1 cellular context compared by ENCODE assay signal in the genomic region with DNA sequence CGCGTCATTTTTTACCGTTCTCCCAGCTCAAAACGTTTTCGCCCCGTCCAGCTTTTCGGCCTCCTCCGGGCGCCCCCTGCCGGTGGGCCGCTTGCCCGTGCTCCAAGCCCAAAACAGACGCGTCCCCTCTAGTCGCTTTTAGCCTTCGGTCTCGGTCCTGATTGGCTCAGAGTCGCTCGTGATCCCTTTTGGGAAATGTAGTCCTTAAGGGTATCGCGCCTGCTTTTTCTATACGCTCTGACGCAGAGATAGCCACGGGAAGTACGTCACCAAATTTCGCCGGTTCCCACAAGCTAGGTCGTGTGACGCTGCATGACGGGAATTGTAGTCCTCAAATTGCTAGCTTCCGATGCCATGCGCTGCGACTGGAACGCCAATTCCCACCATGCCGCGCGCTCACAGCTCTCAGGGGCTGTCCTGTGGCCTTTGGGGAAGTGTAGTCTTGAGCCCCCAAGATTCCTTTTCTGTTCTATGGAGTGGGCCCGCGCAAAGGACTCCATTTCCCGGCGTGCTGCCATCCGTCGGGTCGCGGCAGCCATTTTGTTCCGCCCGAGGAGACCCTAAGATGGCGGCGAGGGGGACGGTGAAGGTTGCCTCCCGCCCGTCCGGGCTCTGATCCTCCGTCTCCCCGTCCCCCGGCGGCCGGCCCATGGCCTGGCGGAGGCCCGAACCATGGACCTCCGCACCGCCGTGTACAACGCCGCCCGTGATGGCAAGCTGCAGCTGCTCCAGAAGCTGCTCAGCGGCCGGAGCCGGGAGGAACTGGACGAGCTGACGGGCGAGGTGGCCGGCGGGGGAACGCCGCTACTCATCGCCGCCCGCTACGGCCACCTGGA.
TF ChIP-seq lines count a peak whose summit lies in the region.

A gene with protein sequence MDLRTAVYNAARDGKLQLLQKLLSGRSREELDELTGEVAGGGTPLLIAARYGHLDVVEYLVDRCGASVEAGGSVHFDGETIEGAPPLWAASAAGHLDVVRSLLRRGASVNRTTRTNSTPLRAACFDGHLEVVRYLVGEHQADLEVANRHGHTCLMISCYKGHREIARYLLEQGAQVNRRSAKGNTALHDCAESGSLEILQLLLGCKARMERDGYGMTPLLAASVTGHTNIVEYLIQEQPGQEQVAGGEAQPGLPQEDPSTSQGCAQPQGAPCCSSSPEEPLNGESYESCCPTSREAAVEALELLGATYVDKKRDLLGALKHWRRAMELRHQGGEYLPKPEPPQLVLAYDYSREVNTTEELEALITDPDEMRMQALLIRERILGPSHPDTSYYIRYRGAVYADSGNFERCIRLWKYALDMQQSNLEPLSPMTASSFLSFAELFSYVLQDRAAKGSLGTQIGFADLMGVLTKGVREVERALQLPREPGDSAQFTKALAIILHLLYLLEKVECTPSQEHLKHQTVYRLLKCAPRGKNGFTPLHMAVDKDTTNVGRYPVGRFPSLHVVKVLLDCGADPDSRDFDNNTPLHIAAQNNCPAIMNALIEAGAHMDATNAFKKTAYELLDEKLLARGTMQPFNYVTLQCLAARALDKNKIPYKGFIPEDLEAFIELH (plus strand): TSS at position 552 of the 836 bp plus-strand sequence. CDS start 121 bp downstream, at position 673.

TF ChIP-seq in K562, 482 proteins besides CTCF, POLR2A, EP300 and RAD21 (continued from another document and continues in another):
- TF ChIP-seq, protein P1, sequence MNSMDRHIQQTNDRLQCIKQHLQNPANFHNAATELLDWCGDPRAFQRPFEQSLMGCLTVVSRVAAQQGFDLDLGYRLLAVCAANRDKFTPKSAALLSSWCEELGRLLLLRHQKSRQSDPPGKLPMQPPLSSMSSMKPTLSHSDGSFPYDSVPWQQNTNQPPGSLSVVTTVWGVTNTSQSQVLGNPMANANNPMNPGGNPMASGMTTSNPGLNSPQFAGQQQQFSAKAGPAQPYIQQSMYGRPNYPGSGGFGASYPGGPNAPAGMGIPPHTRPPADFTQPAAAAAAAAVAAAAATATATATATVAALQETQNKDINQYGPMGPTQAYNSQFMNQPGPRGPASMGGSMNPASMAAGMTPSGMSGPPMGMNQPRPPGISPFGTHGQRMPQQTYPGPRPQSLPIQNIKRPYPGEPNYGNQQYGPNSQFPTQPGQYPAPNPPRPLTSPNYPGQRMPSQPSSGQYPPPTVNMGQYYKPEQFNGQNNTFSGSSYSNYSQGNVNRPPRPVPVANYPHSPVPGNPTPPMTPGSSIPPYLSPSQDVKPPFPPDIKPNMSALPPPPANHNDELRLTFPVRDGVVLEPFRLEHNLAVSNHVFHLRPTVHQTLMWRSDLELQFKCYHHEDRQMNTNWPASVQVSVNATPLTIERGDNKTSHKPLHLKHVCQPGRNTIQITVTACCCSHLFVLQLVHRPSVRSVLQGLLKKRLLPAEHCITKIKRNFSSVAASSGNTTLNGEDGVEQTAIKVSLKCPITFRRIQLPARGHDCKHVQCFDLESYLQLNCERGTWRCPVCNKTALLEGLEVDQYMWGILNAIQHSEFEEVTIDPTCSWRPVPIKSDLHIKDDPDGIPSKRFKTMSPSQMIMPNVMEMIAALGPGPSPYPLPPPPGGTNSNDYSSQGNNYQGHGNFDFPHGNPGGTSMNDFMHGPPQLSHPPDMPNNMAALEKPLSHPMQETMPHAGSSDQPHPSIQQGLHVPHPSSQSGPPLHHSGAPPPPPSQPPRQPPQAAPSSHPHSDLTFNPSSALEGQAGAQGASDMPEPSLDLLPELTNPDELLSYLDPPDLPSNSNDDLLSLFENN (IDR thresholded peaks at IDR 0.05; ENCODE audit: low read depth in 2 of 2, low read length in 2 of 2) = peak in 1 of 2 experiments; percentile 58; a peak in 1 of 4 replicates
- TF ChIP-seq OTX1 (CRISPR knock-in tag; IDR thresholded peaks at IDR 0.05) = 0 out of 2 replicates have a peak, but pooled peaks have one; percentile 53
- no peak for TF ChIP-seq SNAPC5 (CRISPR knock-in tag; IDR thresholded peaks at IDR 0.05)
- peak in 1 of 2 experiments; percentile 60; a peak in 3 of 4 replicates for TF ChIP-seq FOXK2 (conservative IDR thresholded peaks at IDR 0.05 in 1 of 2, IDR thresholded peaks at IDR 0.05 in 1 of 2; ENCODE audit: low read depth in 2 of 2)
- peak; percentile 88 to 90 for TF ChIP-seq NRF1 (conservative IDR thresholded peaks at IDR 0.05 in 1 of 2, IDR thresholded peaks at IDR 0.05 in 1 of 2)
- peak; percentile 100 for TF ChIP-seq ZC3H11A (IDR thresholded peaks at IDR 0.05; ENCODE audit: low read depth, low read length)
- TF ChIP-seq MNT (conservative IDR thresholded peaks at IDR 0.05) = peak; percentile 91 to 94
- TF ChIP-seq TCFL5 (CRISPR knock-in tag; conservative IDR thresholded peaks at IDR 0.05) = peak; percentile 74; the same call in 1 of the 2 replicates
- TF ChIP-seq FOSL1 (tag; conservative IDR thresholded peaks at IDR 0.05) = peak; percentile 71
- TF ChIP-seq XRCC4 (IDR thresholded peaks at IDR 0.05; ENCODE audit: extremely low read depth, insufficient read depth, insufficient read length) = no peak
- TF ChIP-seq ETV5 (CRISPR knock-in tag; IDR thresholded peaks at IDR 0.05; ENCODE audit: low read depth) = no peak; the same call in 1 of the 2 replicates
- TF ChIP-seq, protein P2, sequence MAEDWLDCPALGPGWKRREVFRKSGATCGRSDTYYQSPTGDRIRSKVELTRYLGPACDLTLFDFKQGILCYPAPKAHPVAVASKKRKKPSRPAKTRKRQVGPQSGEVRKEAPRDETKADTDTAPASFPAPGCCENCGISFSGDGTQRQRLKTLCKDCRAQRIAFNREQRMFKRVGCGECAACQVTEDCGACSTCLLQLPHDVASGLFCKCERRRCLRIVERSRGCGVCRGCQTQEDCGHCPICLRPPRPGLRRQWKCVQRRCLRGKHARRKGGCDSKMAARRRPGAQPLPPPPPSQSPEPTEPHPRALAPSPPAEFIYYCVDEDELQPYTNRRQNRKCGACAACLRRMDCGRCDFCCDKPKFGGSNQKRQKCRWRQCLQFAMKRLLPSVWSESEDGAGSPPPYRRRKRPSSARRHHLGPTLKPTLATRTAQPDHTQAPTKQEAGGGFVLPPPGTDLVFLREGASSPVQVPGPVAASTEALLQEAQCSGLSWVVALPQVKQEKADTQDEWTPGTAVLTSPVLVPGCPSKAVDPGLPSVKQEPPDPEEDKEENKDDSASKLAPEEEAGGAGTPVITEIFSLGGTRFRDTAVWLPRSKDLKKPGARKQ (CRISPR knock-in tag; IDR thresholded peaks at IDR 0.05) = no peak
- TF ChIP-seq HDAC8 (tag; IDR thresholded peaks at IDR 0.05) = peak; percentile 96
- no peak for TF ChIP-seq EWSR1 (IDR thresholded peaks at IDR 0.05; ENCODE audit: borderline replicate concordance, low read depth, partially characterized antibody)
- no peak for TF ChIP-seq SMARCA4 (IDR thresholded peaks at IDR 0.05)
- TF ChIP-seq JUND (IDR thresholded peaks at IDR 0.05; ENCODE audit: borderline replicate concordance, low read depth, low read length) = peak; percentile 56
- no peak for TF ChIP-seq JUND (tag; IDR thresholded peaks at IDR 0.05; ENCODE audit: borderline replicate concordance, low read depth, low read length)
- TF ChIP-seq TOE1 (IDR thresholded peaks at IDR 0.05; ENCODE audit: borderline replicate concordance) = 0 out of 2 replicates have a peak, but pooled peaks have one; percentile 10
- TF ChIP-seq TOE1 (CRISPR knock-in tag; IDR thresholded peaks at IDR 0.05; ENCODE audit: borderline replicate concordance, low read depth) = no peak
- peak; percentile 66; the same call in 1 of the 2 replicates for TF ChIP-seq PYGO2 (tag; IDR thresholded peaks at IDR 0.05)
- peak; percentile 92 for TF ChIP-seq TAF7 (tag; IDR thresholded peaks at IDR 0.05)
- peak; percentile 85 for TF ChIP-seq ZNF41 (CRISPR knock-in tag; conservative IDR thresholded peaks at IDR 0.05)
- TF ChIP-seq KLF6 (CRISPR knock-in tag; IDR thresholded peaks at IDR 0.05; ENCODE audit: borderline replicate concordance) = peak; percentile 95; the same call in 1 of the 2 replicates
- peak; percentile 95 for TF ChIP-seq XRCC5 (IDR thresholded peaks at IDR 0.05; ENCODE audit: low read depth, low read length)
- peak; percentile 52; the same call in 1 of the 2 replicates for TF ChIP-seq KLF16 (IDR thresholded peaks at IDR 0.05)
- TF ChIP-seq EZH2 (IDR thresholded peaks at IDR 0.05; ENCODE audit: borderline replicate concordance, low read depth, low read length) = no peak
- no peak for TF ChIP-seq TCF7L2 (IDR thresholded peaks at IDR 0.05; ENCODE audit: low read depth, low read length)
- TF ChIP-seq PCBP2 (IDR thresholded peaks at IDR 0.05; ENCODE audit: low read depth, low read length, poor library complexity, severe bottlenecking) = no peak
- TF ChIP-seq CBX2 (IDR thresholded peaks at IDR 0.05; ENCODE audit: insufficient read depth, low read length, poor library complexity, severe bottlenecking) = no peak
- peak; percentile 90; the same call in 1 of the 2 replicates for TF ChIP-seq MTA3 (IDR thresholded peaks at IDR 0.05; ENCODE audit: borderline replicate concordance)
- TF ChIP-seq RUNX1 (IDR thresholded peaks at IDR 0.05; ENCODE audit: low read depth) = peak; percentile 11; the same call in 1 of the 2 replicates
- TF ChIP-seq, protein P3, sequence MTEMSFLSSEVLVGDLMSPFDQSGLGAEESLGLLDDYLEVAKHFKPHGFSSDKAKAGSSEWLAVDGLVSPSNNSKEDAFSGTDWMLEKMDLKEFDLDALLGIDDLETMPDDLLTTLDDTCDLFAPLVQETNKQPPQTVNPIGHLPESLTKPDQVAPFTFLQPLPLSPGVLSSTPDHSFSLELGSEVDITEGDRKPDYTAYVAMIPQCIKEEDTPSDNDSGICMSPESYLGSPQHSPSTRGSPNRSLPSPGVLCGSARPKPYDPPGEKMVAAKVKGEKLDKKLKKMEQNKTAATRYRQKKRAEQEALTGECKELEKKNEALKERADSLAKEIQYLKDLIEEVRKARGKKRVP (CRISPR knock-in tag; IDR thresholded peaks at IDR 0.05) = peak; percentile 81; the same call in 1 of the 2 replicates
- no peak for TF ChIP-seq ZZZ3 (IDR thresholded peaks at IDR 0.05)
- peak; percentile 80; the same call in 1 of the 2 replicates for TF ChIP-seq ESRRA (IDR thresholded peaks at IDR 0.05; ENCODE audit: borderline replicate concordance, low read depth)
- peak; percentile 80 for TF ChIP-seq POU5F1 (IDR thresholded peaks at IDR 0.05; ENCODE audit: borderline replicate concordance, low read depth, low read length, partially characterized antibody)
- TF ChIP-seq C11orf30 (IDR thresholded peaks at IDR 0.05; ENCODE audit: low read depth) = peak; percentile 100
- TF ChIP-seq, protein P4, sequence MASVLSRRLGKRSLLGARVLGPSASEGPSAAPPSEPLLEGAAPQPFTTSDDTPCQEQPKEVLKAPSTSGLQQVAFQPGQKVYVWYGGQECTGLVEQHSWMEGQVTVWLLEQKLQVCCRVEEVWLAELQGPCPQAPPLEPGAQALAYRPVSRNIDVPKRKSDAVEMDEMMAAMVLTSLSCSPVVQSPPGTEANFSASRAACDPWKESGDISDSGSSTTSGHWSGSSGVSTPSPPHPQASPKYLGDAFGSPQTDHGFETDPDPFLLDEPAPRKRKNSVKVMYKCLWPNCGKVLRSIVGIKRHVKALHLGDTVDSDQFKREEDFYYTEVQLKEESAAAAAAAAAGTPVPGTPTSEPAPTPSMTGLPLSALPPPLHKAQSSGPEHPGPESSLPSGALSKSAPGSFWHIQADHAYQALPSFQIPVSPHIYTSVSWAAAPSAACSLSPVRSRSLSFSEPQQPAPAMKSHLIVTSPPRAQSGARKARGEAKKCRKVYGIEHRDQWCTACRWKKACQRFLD (CRISPR knock-in tag; IDR thresholded peaks at IDR 0.05) = peak; percentile 99
- 0 out of 2 replicates have a peak, but pooled peaks have one; percentile 48 for TF ChIP-seq BRD4 (IDR thresholded peaks at IDR 0.05)
- peak; percentile 94 for TF ChIP-seq ATF7 (IDR thresholded peaks at IDR 0.05)
- peak; percentile 51; the same call in 1 of the 2 replicates for TF ChIP-seq KAT7 (CRISPR knock-in tag; IDR thresholded peaks at IDR 0.05; ENCODE audit: borderline replicate concordance)
- no peak for TF ChIP-seq FOXK1 (CRISPR knock-in tag; IDR thresholded peaks at IDR 0.05; ENCODE audit: borderline replicate concordance)
- TF ChIP-seq, protein P5, sequence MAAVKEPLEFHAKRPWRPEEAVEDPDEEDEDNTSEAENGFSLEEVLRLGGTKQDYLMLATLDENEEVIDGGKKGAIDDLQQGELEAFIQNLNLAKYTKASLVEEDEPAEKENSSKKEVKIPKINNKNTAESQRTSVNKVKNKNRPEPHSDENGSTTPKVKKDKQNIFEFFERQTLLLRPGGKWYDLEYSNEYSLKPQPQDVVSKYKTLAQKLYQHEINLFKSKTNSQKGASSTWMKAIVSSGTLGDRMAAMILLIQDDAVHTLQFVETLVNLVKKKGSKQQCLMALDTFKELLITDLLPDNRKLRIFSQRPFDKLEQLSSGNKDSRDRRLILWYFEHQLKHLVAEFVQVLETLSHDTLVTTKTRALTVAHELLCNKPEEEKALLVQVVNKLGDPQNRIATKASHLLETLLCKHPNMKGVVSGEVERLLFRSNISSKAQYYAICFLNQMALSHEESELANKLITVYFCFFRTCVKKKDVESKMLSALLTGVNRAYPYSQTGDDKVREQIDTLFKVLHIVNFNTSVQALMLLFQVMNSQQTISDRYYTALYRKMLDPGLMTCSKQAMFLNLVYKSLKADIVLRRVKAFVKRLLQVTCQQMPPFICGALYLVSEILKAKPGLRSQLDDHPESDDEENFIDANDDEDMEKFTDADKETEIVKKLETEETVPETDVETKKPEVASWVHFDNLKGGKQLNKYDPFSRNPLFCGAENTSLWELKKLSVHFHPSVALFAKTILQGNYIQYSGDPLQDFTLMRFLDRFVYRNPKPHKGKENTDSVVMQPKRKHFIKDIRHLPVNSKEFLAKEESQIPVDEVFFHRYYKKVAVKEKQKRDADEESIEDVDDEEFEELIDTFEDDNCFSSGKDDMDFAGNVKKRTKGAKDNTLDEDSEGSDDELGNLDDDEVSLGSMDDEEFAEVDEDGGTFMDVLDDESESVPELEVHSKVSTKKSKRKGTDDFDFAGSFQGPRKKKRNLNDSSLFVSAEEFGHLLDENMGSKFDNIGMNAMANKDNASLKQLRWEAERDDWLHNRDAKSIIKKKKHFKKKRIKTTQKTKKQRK (IDR thresholded peaks at IDR 0.05; ENCODE audit: borderline replicate concordance, low read depth, low read length) = no peak
- TF ChIP-seq GATAD2A (IDR thresholded peaks at IDR 0.05) = peak; percentile 35; the same call in 1 of the 2 replicates
- TF ChIP-seq BCL6 (CRISPR knock-in tag; IDR thresholded peaks at IDR 0.05) = peak; percentile 92; the same call in 1 of the 2 replicates
